ENCODE assay signal across 15 cellular contexts in the genomic region with DNA sequence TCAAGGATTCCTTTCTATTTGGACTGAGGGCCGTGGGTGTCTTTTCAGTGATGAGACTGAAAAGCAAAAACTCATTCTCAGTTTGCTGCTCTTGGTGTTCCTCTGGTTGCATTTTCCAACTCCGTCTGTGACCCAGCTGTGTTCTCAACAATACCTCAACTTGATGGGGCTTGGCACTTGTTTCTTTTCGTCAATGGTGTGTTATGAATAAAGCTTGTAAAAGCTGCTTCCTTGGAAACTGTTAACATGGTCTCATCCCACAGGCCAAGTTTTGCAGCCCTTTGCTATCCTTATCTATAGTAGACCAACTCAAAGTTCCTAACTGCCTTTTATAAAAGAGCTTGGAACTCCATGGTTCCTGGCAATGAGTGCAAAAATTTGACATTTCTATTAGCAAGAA.
"Had no signal": no experiment of that assay in that cellular context is flagged by ENCODE, and none has a peak within 500 bp of the region (broad histone marks: within the 10 kb centered on the region; RNA-seq: fewer than 3 reads in every experiment).

No MANE protein-coding gene starts in this region.

- H3K27me3 ChIP-seq: breast epithelium, suprapubic skin, upper lobe of left lung had no signal

- H3K4me1 ChIP-seq: breast epithelium, upper lobe of left lung had no signal

- H3K36me3 ChIP-seq: breast epithelium, suprapubic skin, upper lobe of left lung had no signal

- H3K9me3 Mint-ChIP-seq: activated B cell treated with CpG ODN at 0.5 μM for 24 hours; activated CD4-positive, alpha-beta T cell treated with anti-CD3 and anti-CD28 coated beads, Interleukin-2, amount 10 ng/mL, durations not matched to agents 7 days and 5 days; endodermal cell; natural killer cell treated with Interleukin-12 subunit alpha and Interleukin-12 subunit beta and Interleukin-15 and Interleukin-18, amount 100 ng/mL, for 72 hours; stimulated activated naive CD8-positive, alpha-beta T cell treated with anti-CD3 and anti-CD28 coated beads, Interleukin-15, Interleukin-2, amounts not matched to agents 100 ng/mL and 50 ng/mL, for 24 hours had no signal

- H3K4me3 Mint-ChIP-seq: activated B cell treated with CpG ODN at 0.5 μM for 24 hours; activated CD4-positive, alpha-beta T cell treated with anti-CD3 and anti-CD28 coated beads, Interleukin-2, amount 10 ng/mL, durations not matched to agents 7 days and 5 days; endodermal cell; natural killer cell treated with Interleukin-12 subunit alpha and Interleukin-12 subunit beta and Interleukin-15 and Interleukin-18, amount 100 ng/mL, for 72 hours; stimulated activated naive CD8-positive, alpha-beta T cell treated with anti-CD3 and anti-CD28 coated beads, Interleukin-15, Interleukin-2, amounts not matched to agents 100 ng/mL and 50 ng/mL, for 24 hours had no signal

- H3K27me3 Mint-ChIP-seq: activated B cell treated with CpG ODN at 0.5 μM for 24 hours had no signal

- H3K36me3 Mint-ChIP-seq: natural killer cell treated with Interleukin-12 subunit alpha and Interleukin-12 subunit beta and Interleukin-15 and Interleukin-18, amount 100 ng/mL, for 72 hours had no signal

- H3K27ac Mint-ChIP-seq: activated B cell treated with CpG ODN at 0.5 μM for 24 hours; activated CD4-positive, alpha-beta T cell treated with anti-CD3 and anti-CD28 coated beads, Interleukin-2, amount 10 ng/mL, durations not matched to agents 7 days and 5 days; endodermal cell; natural killer cell treated with Interleukin-12 subunit alpha and Interleukin-12 subunit beta and Interleukin-15 and Interleukin-18, amount 100 ng/mL, for 72 hours; stimulated activated naive CD8-positive, alpha-beta T cell treated with anti-CD3 and anti-CD28 coated beads, Interleukin-15, Interleukin-2, amounts not matched to agents 100 ng/mL and 50 ng/mL, for 24 hours had no signal

- H3K4me1 Mint-ChIP-seq: endodermal cell had no signal

- DNase-seq: activated B cell treated with CpG ODN at 0.5 μM for 24 hours; activated CD4-positive, alpha-beta T cell treated with anti-CD3 and anti-CD28 coated beads, Interleukin-2, amount 10 ng/mL, durations not matched to agents 7 days and 5 days; activated CD8-positive, alpha-beta memory T cell treated with anti-CD3 and anti-CD28 coated beads for 24 hours; activated naive CD4-positive, alpha-beta T cell; anterior cingulate cortex; endodermal cell; hypothalamus; kidney; mesenchymal stem cell; T-helper 2 cell; upper lobe of left lung had no signal

- H3K9me3 ChIP-seq: breast epithelium, suprapubic skin, upper lobe of left lung had no signal

- H3K4me3 ChIP-seq: breast epithelium, suprapubic skin, upper lobe of left lung had no signal

- H3K27ac ChIP-seq: breast epithelium, suprapubic skin, upper lobe of left lung had no signal
